In the genomic region with DNA sequence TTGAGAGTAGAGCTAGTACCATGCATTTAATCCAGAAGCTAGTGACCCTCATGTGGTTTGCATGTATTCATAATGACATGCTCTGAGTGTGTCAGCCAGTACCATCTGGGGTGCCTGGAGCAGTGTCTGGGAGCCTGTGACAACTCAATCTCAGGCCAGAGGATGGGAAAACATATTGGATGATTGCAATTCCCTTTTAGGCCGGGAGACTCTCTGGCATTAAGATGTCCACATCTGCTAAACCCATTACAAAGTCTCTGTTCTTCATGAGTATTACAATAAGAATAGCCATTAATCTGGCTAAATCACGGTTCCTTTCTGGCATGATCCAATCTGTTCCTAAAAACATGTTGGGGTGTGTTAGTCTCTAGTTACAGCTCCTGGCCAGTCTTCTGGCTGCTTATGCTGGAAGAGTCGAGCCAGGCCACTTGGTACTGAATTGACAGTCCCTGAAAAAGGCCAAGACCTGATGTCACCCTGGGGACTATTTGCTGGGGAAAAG, we compare ENCODE assay signal across 27 cellular contexts.
DNase-seq lines count a peak whose midpoint lies in the region; ATAC-seq and TF ChIP-seq lines count a peak whose summit lies in the region.
"Had no signal": no experiment of that assay in that cellular context is flagged by ENCODE, and none has a peak within 500 bp of the region (broad histone marks: within the 10 kb centered on the region; RNA-seq: fewer than 3 reads in every experiment).

No MANE protein-coding gene starts in this region.

- H3K27me3 Mint-ChIP-seq in nephron (ENCODE audit: low read depth), result peaks cover 6% of the 10 kb centered on the region
- H3K27me3 Mint-ChIP-seq in neural progenitor cell (ENCODE audit: insufficient read depth, low read depth), result peaks cover 2% of the 10 kb centered on the region

- H3K9me3 ChIP-seq in gastroesophageal sphincter, result no peaks in the 10 kb centered on the region
- no peaks in the 10 kb centered on the region for H3K9me3 ChIP-seq in neural progenitor cell (ENCODE audit: low read depth)
- H3K9me3 ChIP-seq: HAP-1, thyroid gland, uterus had no signal

- H3K27ac Mint-ChIP-seq in nephron (peak overlapping the region in 2 of 3 experiments; percentile 12 to 57), neural progenitor cell (no peak overlapping the region)
- H3K27ac Mint-ChIP-seq: CD8-positive, alpha-beta memory T cell; progenitor cell of endocrine pancreas; T-helper 17 cell had no signal

- no peak overlapping the region for H3K4me3 Mint-ChIP-seq in nephron
- no peak overlapping the region for H3K4me3 Mint-ChIP-seq in neural progenitor cell
- H3K4me3 Mint-ChIP-seq: CD8-positive, alpha-beta memory T cell; T-helper 17 cell had no signal

- H3K9me3 Mint-ChIP-seq in nephron, result no peaks in the 10 kb centered on the region
- H3K9me3 Mint-ChIP-seq in neural progenitor cell, result no peaks in the 10 kb centered on the region
- H3K9me3 Mint-ChIP-seq: CD8-positive, alpha-beta memory T cell had no signal

- no peak for TF ChIP-seq POLR2A in gastroesophageal sphincter (IDR thresholded peaks at IDR 0.05)

- H2AFZ ChIP-seq in neural progenitor cell (replicated peaks), result no peak overlapping the region

- peak; percentile 49 for DNase-seq in DMS 273 (lab: John Stamatoyannopoulos, UW; ENCODE audit: unreplicated experiment)
- peak; percentile 98 for DNase-seq in NCI-H82 (lab: John Stamatoyannopoulos, UW)
- no peak for DNase-seq in activated gamma-delta T cell (lab: John Stamatoyannopoulos, UW)
- no peak for DNase-seq in NCI-H2081 (lab: John Stamatoyannopoulos, UW)
- DNase-seq in hypothalamus (lab: John Stamatoyannopoulos, UW), result no peak
- no peak for DNase-seq in neural progenitor cell (ENCODE audit: low spot score)
- DNase-seq: activated CD4-positive, alpha-beta T cell treated with anti-CD3 and anti-CD28 coated beads, Interleukin-2, amount 50 U/mL, for 48 hours; activated CD8-positive, alpha-beta memory T cell treated with anti-CD3 and anti-CD28 coated beads, Interleukin-2, amount 50 U/mL, for 4 hours; activated naive CD4-positive, alpha-beta T cell treated with anti-CD3 and anti-CD28 coated beads, Interleukin-2, amount 50 U/mL, for 16 hours; CD8-positive, alpha-beta memory T cell; DMS153; dorsolateral prefrontal cortex; Kasumi-1; NCI-H1417 treated with DMSO at 0.1 percent for 48 hours; NCI-H2081 treated with DMSO at 0.1 percent for 48 hours; NCI-H345; nucleus accumbens; stimulated activated CD4-positive, alpha-beta T cell treated with anti-CD3 and anti-CD28 coated beads, Interleukin-4, amount 100 ng/mL, for 24 hours; T-helper 17 cell; thyroid gland; uterus had no signal

- TF ChIP-seq CTCF in gastroesophageal sphincter (IDR thresholded peaks at IDR 0.05) (peak in 1 of 4 experiments; percentile 18), nephron (IDR thresholded peaks at IDR 0.05; ENCODE audit: unreplicated experiment in 3 of 3) (no peak), neural progenitor cell (IDR thresholded peaks at IDR 0.05) (no peak)

- H3K27ac ChIP-seq in gastroesophageal sphincter (peak overlapping the region in 2 of 4 donors; percentile 7), neural progenitor cell (no peak overlapping the region)
- H3K27ac ChIP-seq: RWPE1, SK-N-MC, thyroid gland, uterus had no signal

- no peak for TF ChIP-seq EP300 in gastroesophageal sphincter (IDR thresholded peaks at IDR 0.05)

- no peaks in the 10 kb centered on the region for H3F3A ChIP-seq in neural progenitor cell (ENCODE audit: low read depth)

- H3K79me2 ChIP-seq in neural progenitor cell (ENCODE audit: low read depth), result no peaks in the 10 kb centered on the region

- H3K36me3 Mint-ChIP-seq in nephron (ENCODE audit: low read depth) (no peaks in the 10 kb centered on the region), neural progenitor cell (no peaks in the 10 kb centered on the region)
- H3K36me3 Mint-ChIP-seq: CD8-positive, alpha-beta memory T cell had no signal

- H3K4me1 ChIP-seq in gastroesophageal sphincter (peaks cover 0 to 16% (median 6%) of the 10 kb centered on the region in 3 donors), neural progenitor cell (no peaks in the 10 kb centered on the region)
- H3K4me1 ChIP-seq: HAP-1, thyroid gland, uterus had no signal

- no peak overlapping the region for H3K4me3 ChIP-seq in gastroesophageal sphincter
- H3K4me3 ChIP-seq in neural progenitor cell, result no peak overlapping the region
- H3K4me3 ChIP-seq: dorsolateral prefrontal cortex, HAP-1, SK-N-MC, thyroid gland, uterus had no signal

- no peak overlapping the region for H3K4me2 ChIP-seq in neural progenitor cell

- no peaks in the 10 kb centered on the region for H4K20me1 ChIP-seq in neural progenitor cell (ENCODE audit: low read depth)

- WGBS in gastroesophageal sphincter (ENCODE audit: low coverage in 1 of 2), 2 donors, result 57 to 58% methylated on average over 3 of the region's 3 CpGs

- no peaks in the 10 kb centered on the region for H3K36me3 ChIP-seq in gastroesophageal sphincter
- H3K36me3 ChIP-seq in neural progenitor cell, result no peaks in the 10 kb centered on the region
- H3K36me3 ChIP-seq: HAP-1, thyroid gland, uterus had no signal

- H3K9ac ChIP-seq in neural progenitor cell, result no peak overlapping the region

- H3K27me3 ChIP-seq in gastroesophageal sphincter (no peaks in the 10 kb centered on the region), neural progenitor cell (no peaks in the 10 kb centered on the region)
- H3K27me3 ChIP-seq: dorsolateral prefrontal cortex, thyroid gland, uterus had no signal

- ATAC-seq in gastroesophageal sphincter, result peak; percentile 73
- ATAC-seq: T-helper 17 cell had no signal

- H3K4me1 Mint-ChIP-seq in nephron, result peaks cover 49% of the 10 kb centered on the region
- H3K4me1 Mint-ChIP-seq in neural progenitor cell, result peaks cover 3% of the 10 kb centered on the region
- H3K4me1 Mint-ChIP-seq: CD8-positive, alpha-beta memory T cell; T-helper 17 cell had no signal

Comparison
In these comparisons a context has a peak if more than half of its experiments do, and no peak if none do; other contexts are left out.
1. DNase-seq: peak in DMS 273 (single experiment) and NCI-H82 (single experiment); none in activated gamma-delta T cell (single experiment), NCI-H2081 (0 of 2), hypothalamus (0 of 51) and neural progenitor cell (single experiment).